Comparison of ENCODE assay signal across 1 cellular context in the genomic region with DNA sequence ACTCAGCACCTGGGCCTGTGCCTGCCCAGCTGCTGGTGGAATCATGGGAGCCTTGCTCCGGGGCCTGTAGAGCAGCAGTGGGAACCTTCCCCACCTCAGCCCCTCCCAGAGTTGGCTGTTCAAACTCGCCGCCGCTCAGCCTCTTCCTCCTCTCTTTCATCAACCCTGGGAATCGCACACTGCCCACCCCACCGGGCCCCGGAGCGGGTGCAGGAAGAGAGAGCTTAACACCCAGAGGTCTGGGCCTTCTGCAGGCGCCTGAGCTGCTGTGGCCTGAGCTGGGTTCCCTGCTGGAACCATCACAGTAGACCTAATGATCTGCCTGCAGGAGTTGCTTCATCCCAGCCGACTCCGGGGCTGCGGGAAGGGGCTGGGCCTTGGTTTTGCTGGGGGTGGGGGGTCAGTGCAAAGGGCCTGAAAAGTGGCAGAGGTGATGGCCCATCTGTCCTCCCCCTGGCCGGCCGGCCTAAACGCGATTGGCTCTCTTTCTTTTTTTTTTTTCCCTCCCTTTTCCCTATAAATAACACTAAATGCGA.
A peak's percentile ranks its signal among the peaks of the same experiment; 100 is the strongest.
TF ChIP-seq lines count a peak whose summit lies in the region.

No MANE protein-coding gene starts in this region.

TF ChIP-seq in HepG2, 621 proteins besides CTCF, POLR2A, EP300 and RAD21 (continued from another document):
- 0 out of 2 replicates have a peak, but pooled peaks have one; percentile 6 for TF ChIP-seq SPEN (CRISPR knock-in tag; IDR thresholded peaks at IDR 0.05; ENCODE audit: low read depth)
- 0 out of 2 replicates have a peak, but pooled peaks have one; percentile 10 for TF ChIP-seq HNF4G (IDR thresholded peaks at IDR 0.05; ENCODE audit: borderline replicate concordance, low read depth, low read length)
- TF ChIP-seq HNF4G (CRISPR knock-in tag; IDR thresholded peaks at IDR 0.05; ENCODE audit: borderline replicate concordance, low read depth): no peak
- TF ChIP-seq ZNF281 (CRISPR knock-in tag; IDR thresholded peaks at IDR 0.05; ENCODE audit: borderline replicate concordance): peak; percentile 7; the same call in 1 of the 2 replicates
- no peak for TF ChIP-seq ZNF441 (CRISPR knock-in tag; IDR thresholded peaks at IDR 0.05; ENCODE audit: borderline replicate concordance)
- TF ChIP-seq SIX1 (CRISPR knock-in tag; IDR thresholded peaks at IDR 0.05; ENCODE audit: borderline replicate concordance): no peak
- TF ChIP-seq, protein P1, sequence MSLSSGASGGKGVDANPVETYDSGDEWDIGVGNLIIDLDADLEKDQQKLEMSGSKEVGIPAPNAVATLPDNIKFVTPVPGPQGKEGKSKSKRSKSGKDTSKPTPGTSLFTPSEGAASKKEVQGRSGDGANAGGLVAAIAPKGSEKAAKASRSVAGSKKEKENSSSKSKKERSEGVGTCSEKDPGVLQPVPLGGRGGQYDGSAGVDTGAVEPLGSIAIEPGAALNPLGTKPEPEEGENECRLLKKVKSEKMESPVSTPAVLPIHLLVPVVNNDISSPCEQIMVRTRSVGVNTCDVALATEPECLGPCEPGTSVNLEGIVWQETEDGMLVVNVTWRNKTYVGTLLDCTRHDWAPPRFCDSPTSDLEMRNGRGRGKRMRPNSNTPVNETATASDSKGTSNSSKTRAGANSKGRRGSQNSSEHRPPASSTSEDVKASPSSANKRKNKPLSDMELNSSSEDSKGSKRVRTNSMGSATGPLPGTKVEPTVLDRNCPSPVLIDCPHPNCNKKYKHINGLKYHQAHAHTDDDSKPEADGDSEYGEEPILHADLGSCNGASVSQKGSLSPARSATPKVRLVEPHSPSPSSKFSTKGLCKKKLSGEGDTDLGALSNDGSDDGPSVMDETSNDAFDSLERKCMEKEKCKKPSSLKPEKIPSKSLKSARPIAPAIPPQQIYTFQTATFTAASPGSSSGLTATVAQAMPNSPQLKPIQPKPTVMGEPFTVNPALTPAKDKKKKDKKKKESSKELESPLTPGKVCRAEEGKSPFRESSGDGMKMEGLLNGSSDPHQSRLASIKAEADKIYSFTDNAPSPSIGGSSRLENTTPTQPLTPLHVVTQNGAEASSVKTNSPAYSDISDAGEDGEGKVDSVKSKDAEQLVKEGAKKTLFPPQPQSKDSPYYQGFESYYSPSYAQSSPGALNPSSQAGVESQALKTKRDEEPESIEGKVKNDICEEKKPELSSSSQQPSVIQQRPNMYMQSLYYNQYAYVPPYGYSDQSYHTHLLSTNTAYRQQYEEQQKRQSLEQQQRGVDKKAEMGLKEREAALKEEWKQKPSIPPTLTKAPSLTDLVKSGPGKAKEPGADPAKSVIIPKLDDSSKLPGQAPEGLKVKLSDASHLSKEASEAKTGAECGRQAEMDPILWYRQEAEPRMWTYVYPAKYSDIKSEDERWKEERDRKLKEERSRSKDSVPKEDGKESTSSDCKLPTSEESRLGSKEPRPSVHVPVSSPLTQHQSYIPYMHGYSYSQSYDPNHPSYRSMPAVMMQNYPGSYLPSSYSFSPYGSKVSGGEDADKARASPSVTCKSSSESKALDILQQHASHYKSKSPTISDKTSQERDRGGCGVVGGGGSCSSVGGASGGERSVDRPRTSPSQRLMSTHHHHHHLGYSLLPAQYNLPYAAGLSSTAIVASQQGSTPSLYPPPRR (CRISPR knock-in tag; IDR thresholded peaks at IDR 0.05; ENCODE audit: borderline replicate concordance): no peak; the same call in 1 of the 2 replicates
- TF ChIP-seq ZFY (CRISPR knock-in tag; IDR thresholded peaks at IDR 0.05): peak; percentile 56; the same call in 1 of the 2 replicates
- TF ChIP-seq RBFOX2 (IDR thresholded peaks at IDR 0.05; ENCODE audit: low read depth, low read length): peak; percentile 45
- TF ChIP-seq ZNF468 (CRISPR knock-in tag; IDR thresholded peaks at IDR 0.05): 0 out of 2 replicates have a peak, but pooled peaks have one; percentile 10
- TF ChIP-seq GABPB1 (CRISPR knock-in tag; IDR thresholded peaks at IDR 0.05): 0 out of 2 replicates have a peak, but pooled peaks have one; percentile 23
- peak; percentile 32 for TF ChIP-seq SAP130 (CRISPR knock-in tag; IDR thresholded peaks at IDR 0.05; ENCODE audit: low read depth)
- TF ChIP-seq ARHGAP35 (CRISPR knock-in tag; IDR thresholded peaks at IDR 0.05; ENCODE audit: borderline replicate concordance): 0 out of 2 replicates have a peak, but pooled peaks have one; percentile 19
- TF ChIP-seq SIN3A (IDR thresholded peaks at IDR 0.05; ENCODE audit: borderline replicate concordance, low read depth, low read length): peak; percentile 49; the same call in 1 of the 2 replicates
- TF ChIP-seq ZNF367 (CRISPR knock-in tag; IDR thresholded peaks at IDR 0.05; ENCODE audit: borderline replicate concordance): no peak
- TF ChIP-seq RBM22 (optimal IDR thresholded peaks at IDR 0.05; ENCODE audit: low read length): peak; percentile 5
- TF ChIP-seq, protein P2, sequence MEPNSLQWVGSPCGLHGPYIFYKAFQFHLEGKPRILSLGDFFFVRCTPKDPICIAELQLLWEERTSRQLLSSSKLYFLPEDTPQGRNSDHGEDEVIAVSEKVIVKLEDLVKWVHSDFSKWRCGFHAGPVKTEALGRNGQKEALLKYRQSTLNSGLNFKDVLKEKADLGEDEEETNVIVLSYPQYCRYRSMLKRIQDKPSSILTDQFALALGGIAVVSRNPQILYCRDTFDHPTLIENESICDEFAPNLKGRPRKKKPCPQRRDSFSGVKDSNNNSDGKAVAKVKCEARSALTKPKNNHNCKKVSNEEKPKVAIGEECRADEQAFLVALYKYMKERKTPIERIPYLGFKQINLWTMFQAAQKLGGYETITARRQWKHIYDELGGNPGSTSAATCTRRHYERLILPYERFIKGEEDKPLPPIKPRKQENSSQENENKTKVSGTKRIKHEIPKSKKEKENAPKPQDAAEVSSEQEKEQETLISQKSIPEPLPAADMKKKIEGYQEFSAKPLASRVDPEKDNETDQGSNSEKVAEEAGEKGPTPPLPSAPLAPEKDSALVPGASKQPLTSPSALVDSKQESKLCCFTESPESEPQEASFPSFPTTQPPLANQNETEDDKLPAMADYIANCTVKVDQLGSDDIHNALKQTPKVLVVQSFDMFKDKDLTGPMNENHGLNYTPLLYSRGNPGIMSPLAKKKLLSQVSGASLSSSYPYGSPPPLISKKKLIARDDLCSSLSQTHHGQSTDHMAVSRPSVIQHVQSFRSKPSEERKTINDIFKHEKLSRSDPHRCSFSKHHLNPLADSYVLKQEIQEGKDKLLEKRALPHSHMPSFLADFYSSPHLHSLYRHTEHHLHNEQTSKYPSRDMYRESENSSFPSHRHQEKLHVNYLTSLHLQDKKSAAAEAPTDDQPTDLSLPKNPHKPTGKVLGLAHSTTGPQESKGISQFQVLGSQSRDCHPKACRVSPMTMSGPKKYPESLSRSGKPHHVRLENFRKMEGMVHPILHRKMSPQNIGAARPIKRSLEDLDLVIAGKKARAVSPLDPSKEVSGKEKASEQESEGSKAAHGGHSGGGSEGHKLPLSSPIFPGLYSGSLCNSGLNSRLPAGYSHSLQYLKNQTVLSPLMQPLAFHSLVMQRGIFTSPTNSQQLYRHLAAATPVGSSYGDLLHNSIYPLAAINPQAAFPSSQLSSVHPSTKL (CRISPR knock-in tag; IDR thresholded peaks at IDR 0.05): 0 out of 2 replicates have a peak, but pooled peaks have one; percentile 15
- peak; percentile 76 for TF ChIP-seq CEBPG (CRISPR knock-in tag; IDR thresholded peaks at IDR 0.05)
- TF ChIP-seq ARNT (IDR thresholded peaks at IDR 0.05): no peak
- 0 out of 2 replicates have a peak, but pooled peaks have one; percentile 2 for TF ChIP-seq STAG1 (CRISPR knock-in tag; IDR thresholded peaks at IDR 0.05)
- TF ChIP-seq NR2F6 (IDR thresholded peaks at IDR 0.05): no peak
- TF ChIP-seq NR2F6 (CRISPR knock-in tag; IDR thresholded peaks at IDR 0.05): 0 out of 2 replicates have a peak, but pooled peaks have one; percentile 4
- no peak for TF ChIP-seq TAF15 (IDR thresholded peaks at IDR 0.05; ENCODE audit: low read depth, low read length, poor library complexity, severe bottlenecking)
- peak; percentile 3 for TF ChIP-seq ZNF883 (CRISPR knock-in tag; IDR thresholded peaks at IDR 0.05; ENCODE audit: not compliant biosample characterization)
- TF ChIP-seq, protein P3, sequence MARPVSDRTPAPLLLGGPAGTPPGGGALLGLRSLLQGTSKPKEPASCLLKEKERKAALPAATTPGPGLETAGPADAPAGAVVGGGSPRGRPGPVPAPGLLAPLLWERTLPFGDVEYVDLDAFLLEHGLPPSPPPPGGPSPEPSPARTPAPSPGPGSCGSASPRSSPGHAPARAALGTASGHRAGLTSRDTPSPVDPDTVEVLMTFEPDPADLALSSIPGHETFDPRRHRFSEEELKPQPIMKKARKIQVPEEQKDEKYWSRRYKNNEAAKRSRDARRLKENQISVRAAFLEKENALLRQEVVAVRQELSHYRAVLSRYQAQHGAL (CRISPR knock-in tag; IDR thresholded peaks at IDR 0.05; ENCODE audit: not compliant biosample characterization): no peak
- peak; percentile 46; the same call in 1 of the 2 replicates for TF ChIP-seq MAX (IDR thresholded peaks at IDR 0.05)
- TF ChIP-seq, protein P4, sequence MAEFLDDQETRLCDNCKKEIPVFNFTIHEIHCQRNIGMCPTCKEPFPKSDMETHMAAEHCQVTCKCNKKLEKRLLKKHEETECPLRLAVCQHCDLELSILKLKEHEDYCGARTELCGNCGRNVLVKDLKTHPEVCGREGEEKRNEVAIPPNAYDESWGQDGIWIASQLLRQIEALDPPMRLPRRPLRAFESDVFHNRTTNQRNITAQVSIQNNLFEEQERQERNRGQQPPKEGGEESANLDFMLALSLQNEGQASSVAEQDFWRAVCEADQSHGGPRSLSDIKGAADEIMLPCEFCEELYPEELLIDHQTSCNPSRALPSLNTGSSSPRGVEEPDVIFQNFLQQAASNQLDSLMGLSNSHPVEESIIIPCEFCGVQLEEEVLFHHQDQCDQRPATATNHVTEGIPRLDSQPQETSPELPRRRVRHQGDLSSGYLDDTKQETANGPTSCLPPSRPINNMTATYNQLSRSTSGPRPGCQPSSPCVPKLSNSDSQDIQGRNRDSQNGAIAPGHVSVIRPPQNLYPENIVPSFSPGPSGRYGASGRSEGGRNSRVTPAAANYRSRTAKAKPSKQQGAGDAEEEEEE (CRISPR knock-in tag; IDR thresholded peaks at IDR 0.05; ENCODE audit: borderline replicate concordance): no peak
- 0 out of 2 replicates have a peak, but pooled peaks have one; percentile 13 for TF ChIP-seq FOXO4 (CRISPR knock-in tag; conservative IDR thresholded peaks at IDR 0.05)
- TF ChIP-seq MYC (CRISPR knock-in tag; IDR thresholded peaks at IDR 0.05; ENCODE audit: borderline replicate concordance): 0 out of 2 replicates have a peak, but pooled peaks have one; percentile 30
- TF ChIP-seq ZNF432 (CRISPR knock-in tag; IDR thresholded peaks at IDR 0.05; ENCODE audit: borderline replicate concordance): no peak
- 0 out of 2 replicates have a peak, but pooled peaks have one; percentile 70 for TF ChIP-seq ZNF414 (CRISPR knock-in tag; IDR thresholded peaks at IDR 0.05)
- TF ChIP-seq BORCS8-MEF2B (CRISPR knock-in tag; IDR thresholded peaks at IDR 0.05): 0 out of 2 replicates have a peak, but pooled peaks have one; percentile 18
